Comparison of ENCODE assay signal across 7 cellular contexts in the genomic region with DNA sequence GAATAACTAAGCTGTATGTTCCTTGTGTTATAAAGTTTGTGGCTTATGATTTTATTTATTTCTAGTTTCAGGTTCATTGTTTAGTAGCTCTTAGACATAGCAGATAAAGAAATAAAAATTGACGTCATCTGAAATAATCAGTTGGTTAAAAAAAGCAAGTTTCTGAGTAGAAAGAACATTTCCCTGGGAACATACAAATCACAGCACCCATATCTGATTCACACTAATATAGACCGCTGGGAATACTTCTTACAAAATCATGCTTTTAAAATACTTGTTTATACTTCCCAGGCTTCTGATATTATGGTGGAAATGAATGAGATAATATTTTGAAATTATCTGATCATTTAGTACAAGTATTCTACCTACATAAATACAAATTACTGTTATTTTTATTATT.
"Had no signal": no experiment of that assay in that cellular context is flagged by ENCODE, and none has a peak within 500 bp of the region (broad histone marks: within the 10 kb centered on the region; RNA-seq: fewer than 3 reads in every experiment).

No MANE protein-coding gene starts in this region.

- H3K27ac ChIP-seq: GM23248 had no signal

- H3K4me1 ChIP-seq: HAP-1 had no signal

- H3K36me3 ChIP-seq: HAP-1 had no signal

- ATAC-seq: HCT116 had no signal

- H3K9me3 ChIP-seq: HAP-1 had no signal

- DNase-seq: GM23248, GOT3, H7, HFFc6, KBM-7 had no signal

- H3K4me3 ChIP-seq: GM23248, HAP-1 had no signal
